In genomic region chr13:99366075-99366987, GRCh38 we compare ENCODE assay signal across 11 cellular contexts. TPM values are rescaled to one million over a fixed set of nuclear protein-coding genes. Genes with fewer than 3 reads are reported as not detected.
A peak's percentile ranks its signal among the peaks of the same experiment; 100 is the strongest.
DNase-seq lines count a peak whose midpoint lies in the region; ATAC-seq and TF ChIP-seq lines count a peak whose summit lies in the region.
"Had no signal": no experiment of that assay in that cellular context is flagged by ENCODE, and none has a peak within 500 bp of the region (broad histone marks: within the 10 kb centered on the region; RNA-seq: fewer than 3 reads in every experiment).

No MANE protein-coding gene starts in this region.

- H3K36me3 ChIP-seq in thymus (ENCODE audit: control insufficient read depth, insufficient read depth) (no peaks in the 10 kb centered on the region), breast epithelium (no peaks in the 10 kb centered on the region), HAP-1 (replicated peaks) (peaks cover 2% of the 10 kb centered on the region; the same call in 1 of the 2 replicates), heart right ventricle (peaks cover 0 to 37% (median 0%) of the 10 kb centered on the region in 9 donors)

- TF ChIP-seq CTCF in breast epithelium (IDR thresholded peaks at IDR 0.05) (no peak), heart right ventricle (IDR thresholded peaks at IDR 0.05) (no peak)

- no peaks in the 10 kb centered on the region for H3K9me3 Mint-ChIP-seq in activated T-cell treated with anti-CD3 and anti-CD28 coated beads, Interleukin-2, amount 50 U/mL, for 24 hours
- H3K9me3 Mint-ChIP-seq: nephron had no signal

- H3K4me3 Mint-ChIP-seq in activated T-cell treated with anti-CD3 and anti-CD28 coated beads, Interleukin-2, amount 50 U/mL, for 24 hours = peak overlapping the region; percentile 55
- H3K4me3 Mint-ChIP-seq: nephron had no signal

- in situ Hi-C loops in HAP-1 (cut with MboI; ENCODE audit: low sequenced_read_pairs) = no loop called here

- H3K27ac ChIP-seq in thymus (ENCODE audit: low read depth) (peak overlapping the region; percentile 33), breast epithelium (no peak overlapping the region), heart right ventricle (peak overlapping the region in 1 of 10 donors; percentile 64)
- H3K27ac ChIP-seq: ascending aorta had no signal

- WGBS in thymus = 88% methylated on average over 11 of the region's 11 CpGs
- 85 to 93% methylated on average over 11 of the region's 11 CpGs for WGBS in heart right ventricle, 2 donors

- intact Hi-C loops in breast epithelium (cut with DNase I; ENCODE audit: low total_unique reads) = no loop called here
- intact Hi-C loops in heart right ventricle (cut with DNase I) = loop anchor here in 1 of 10 donors (5.0 kb wide), 1 partner anchor 84 kb away; no protein-coding TSS in a partner anchor

- DNase-seq in stimulated activated CD4-positive, alpha-beta T cell treated with anti-CD3 and anti-CD28 coated beads, Interleukin-4, amount 100 ng/mL, for 24 hours = peak; percentile 20
- DNase-seq in stimulated activated CD4-positive, alpha-beta T cell treated with anti-CD3 and anti-CD28 coated beads, Interleukin-12 subunit alpha, Interleukin-12 subunit beta, amount 100 ng/mL, for 4 hours = no peak
- peak; percentile 38 for DNase-seq in activated T-cell treated with anti-CD3 and anti-CD28 coated beads, Interleukin-2, amount 50 U/mL, for 24 hours
- no peak for DNase-seq in breast epithelium (ENCODE audit: low spot score in 2 of 2)
- DNase-seq in HAP-1 (ENCODE audit: low spot score in 2 of 2) = no peak
- DNase-seq in heart right ventricle = no peak
- DNase-seq: activated CD4-positive, alpha-beta T cell treated with anti-CD3 and anti-CD28 coated beads for 1 hour had no signal

- H3K4me1 ChIP-seq in thymus (ENCODE audit: control insufficient read depth, insufficient read depth, low read length) (peaks cover 14% of the 10 kb centered on the region), breast epithelium (no peaks in the 10 kb centered on the region), HAP-1 (0 out of 2 replicates have a peak, but pooled peaks cover 3% of the 10 kb centered on the region), heart right ventricle (peaks cover 0 to 46% (median 0%) of the 10 kb centered on the region in 9 donors)
- H3K4me1 ChIP-seq: ascending aorta had no signal

- H3K4me1 Mint-ChIP-seq in activated T-cell treated with anti-CD3 and anti-CD28 coated beads, Interleukin-2, amount 50 U/mL, for 24 hours (ENCODE audit: low read depth) = peaks cover 93% of the 10 kb centered on the region
- H3K4me1 Mint-ChIP-seq: nephron had no signal

- H3K9me3 ChIP-seq in thymus (ENCODE audit: control insufficient read depth) (no peaks in the 10 kb centered on the region), breast epithelium (no peaks in the 10 kb centered on the region), HAP-1 (no peaks in the 10 kb centered on the region), heart right ventricle (no peaks in the 10 kb centered on the region)
- H3K9me3 ChIP-seq: ascending aorta had no signal

- peak overlapping the region; percentile 84 for H3K27ac Mint-ChIP-seq in activated T-cell treated with anti-CD3 and anti-CD28 coated beads, Interleukin-2, amount 50 U/mL, for 24 hours
- H3K27ac Mint-ChIP-seq: nephron had no signal

- H3K27me3 Mint-ChIP-seq in activated T-cell treated with anti-CD3 and anti-CD28 coated beads, Interleukin-2, amount 50 U/mL, for 24 hours = no peaks in the 10 kb centered on the region

- no peak for TF ChIP-seq POLR2A in breast epithelium (IDR thresholded peaks at IDR 0.05)

- ATAC-seq in HG02885 (IDR thresholded peaks at IDR 0.05; ENCODE audit: poor library complexity, unreplicated experiment) (peak; percentile 56), heart right ventricle (no peak)

- H3K36me3 Mint-ChIP-seq in activated T-cell treated with anti-CD3 and anti-CD28 coated beads, Interleukin-2, amount 50 U/mL, for 24 hours (ENCODE audit: low read depth) = peaks cover 66% of the 10 kb centered on the region

- H3K4me3 ChIP-seq in thymus (ENCODE audit: low read length) = no peak overlapping the region
- no peak overlapping the region for H3K4me3 ChIP-seq in breast epithelium
- H3K4me3 ChIP-seq in HAP-1 = no peak overlapping the region
- H3K4me3 ChIP-seq in heart right ventricle = no peak overlapping the region
- H3K4me3 ChIP-seq: ascending aorta had no signal

- H3K27me3 ChIP-seq in thymus (ENCODE audit: control insufficient read depth, insufficient read depth) (no peaks in the 10 kb centered on the region), breast epithelium (no peaks in the 10 kb centered on the region), HAP-1 (ENCODE audit: low read depth) (no peaks in the 10 kb centered on the region), heart right ventricle (no peaks in the 10 kb centered on the region)
- H3K27me3 ChIP-seq: ascending aorta had no signal

RNA-seq across cellular contexts. Expression of gene GPR183, which starts 59.1 kb away (rescaled TPM):
- polyA plus RNA-seq in thymus (33.0 TPM), heart right ventricle (1 to 10 TPM; 2.2 to 2.6 TPM)
- total RNA-seq in breast epithelium (10 to 100 TPM; 10.2 to 30.1 (median 21.4) TPM), heart right ventricle (1 to 10 TPM in 8 of 10 donors, under 1 TPM in 2; 0.49 to 8.6 (median 1.6) TPM)

Comparison
In these comparisons a context has a peak if more than half of its experiments do, and no peak if none do; other contexts are left out.
1. DNase-seq: peak in stimulated activated CD4-positive, alpha-beta T cell treated with anti-CD3 and anti-CD28 coated beads, Interleukin-4, amount 100 ng/mL, for 24 hours (single experiment) and activated T-cell treated with anti-CD3 and anti-CD28 coated beads, Interleukin-2, amount 50 U/mL, for 24 hours (single experiment); none in stimulated activated CD4-positive, alpha-beta T cell treated with anti-CD3 and anti-CD28 coated beads, Interleukin-12 subunit alpha, Interleukin-12 subunit beta, amount 100 ng/mL, for 4 hours (single experiment), breast epithelium (0 of 2), HAP-1 (0 of 2) and heart right ventricle (0 of 2).